In the genomic region with DNA sequence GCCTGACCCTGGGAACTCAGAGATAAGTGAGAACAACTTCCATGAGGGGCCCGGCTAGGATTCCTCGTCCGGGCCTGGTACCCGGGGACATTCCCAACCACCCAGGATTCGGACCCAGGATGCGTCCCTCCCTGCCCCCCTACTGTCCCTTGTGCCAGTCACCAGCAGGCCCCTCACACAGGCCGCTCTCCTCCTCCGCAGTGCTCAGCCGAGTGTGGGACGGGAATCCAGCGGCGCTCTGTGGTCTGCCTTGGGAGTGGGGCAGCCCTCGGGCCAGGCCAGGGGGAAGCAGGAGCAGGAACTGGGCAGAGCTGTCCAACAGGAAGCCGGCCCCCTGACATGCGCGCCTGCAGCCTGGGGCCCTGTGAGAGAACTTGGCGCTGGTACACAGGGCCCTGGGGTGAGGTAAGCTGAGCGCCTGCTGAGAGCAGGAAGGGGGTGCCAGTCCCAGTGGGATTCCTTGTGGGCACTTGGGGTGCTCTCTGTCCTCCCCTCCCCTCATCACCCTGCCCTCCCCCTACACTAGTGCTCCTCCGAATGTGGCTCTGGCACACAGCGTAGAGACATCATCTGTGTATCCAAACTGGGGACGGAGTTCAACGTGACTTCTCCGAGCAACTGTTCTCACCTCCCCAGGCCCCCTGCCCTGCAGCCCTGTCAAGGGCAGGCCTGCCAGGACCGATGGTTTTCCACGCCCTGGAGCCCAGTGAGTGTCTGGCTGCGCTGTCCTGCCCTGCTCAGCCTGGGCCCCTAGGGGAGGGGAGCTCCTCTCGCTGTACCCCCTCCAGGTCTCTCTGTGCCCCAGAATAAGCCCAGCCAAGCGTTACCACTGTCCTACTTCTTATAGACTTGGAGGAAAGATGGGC, we compare ENCODE assay signal across 9 cellular contexts. TPM values are rescaled to one million over a fixed set of nuclear protein-coding genes. Genes with fewer than 3 reads are reported as not detected.
A peak's percentile ranks its signal among the peaks of the same experiment; 100 is the strongest.
DNase-seq lines count a peak whose midpoint lies in the region; ATAC-seq and TF ChIP-seq lines count a peak whose summit lies in the region.
"Had no signal": no experiment of that assay in that cellular context is flagged by ENCODE, and none has a peak within 500 bp of the region (broad histone marks: within the 10 kb centered on the region; RNA-seq: fewer than 3 reads in every experiment).

No MANE protein-coding gene starts in this region.

- no peaks in the 10 kb centered on the region for H3K27me3 ChIP-seq in fibroblast of lung (ENCODE audit: control insufficient read depth, insufficient read depth, low read length)
- no peaks in the 10 kb centered on the region for H3K27me3 ChIP-seq in mucosa of rectum (ENCODE audit: control insufficient read depth in 2 of 2, insufficient read depth in 2 of 2, low read length in 2 of 2)
- no peaks in the 10 kb centered on the region for H3K27me3 ChIP-seq in tibial artery
- H3K27me3 ChIP-seq in hepatocyte = no peaks in the 10 kb centered on the region

- ATAC-seq in T-helper 17 cell = no peak

- H3K9me3 ChIP-seq in T-helper 17 cell (ENCODE audit: control insufficient read depth, low read length, poor library complexity, severe bottlenecking) (no peaks in the 10 kb centered on the region), fibroblast of lung (ENCODE audit: control insufficient read depth, insufficient read depth, low read depth, low read length) (no peaks in the 10 kb centered on the region), mucosa of rectum (ENCODE audit: control insufficient read depth in 2 of 2, low read length in 2 of 2) (no peaks in the 10 kb centered on the region), tibial artery (no peaks in the 10 kb centered on the region), hepatocyte (ENCODE audit: low read depth) (no peaks in the 10 kb centered on the region)

- 88% methylated on average over 27 of the region's 28 CpGs for WGBS in hepatocyte (ENCODE audit: low lambda C conversion rate, missing lambda C conversion rate)

- H3K4me1 ChIP-seq in fibroblast of lung (ENCODE audit: control insufficient read depth, extremely low read depth, insufficient read depth, low read length) = peaks cover 31% of the 10 kb centered on the region
- peaks cover 38 to 43% of the 10 kb centered on the region in 2 donors for H3K4me1 ChIP-seq in mucosa of rectum (ENCODE audit: control insufficient read depth in 2 of 2, insufficient read depth in 2 of 2, low read length in 2 of 2)
- peaks cover 12 to 66% (median 55%) of the 10 kb centered on the region in 4 donors for H3K4me1 ChIP-seq in tibial artery
- peaks cover 26% of the 10 kb centered on the region for H3K4me1 ChIP-seq in hepatocyte (ENCODE audit: insufficient read depth)

- H3K4me2 ChIP-seq in fibroblast of lung (ENCODE audit: extremely low read depth, insufficient read depth, low read length) = peak overlapping the region; percentile 58
- H3K4me2 ChIP-seq in hepatocyte = no peak overlapping the region

- H3K4me3 ChIP-seq in fibroblast of lung (replicated peaks in 1 of 4; ENCODE audit: control extremely low read depth in 1 of 4, insufficient read depth in 1 of 4, low read depth in 3 of 4, low read length in 4 of 4) = peak overlapping the region in 1 of 4 experiments; percentile 17
- no peak overlapping the region for H3K4me3 ChIP-seq in mucosa of rectum (ENCODE audit: low read length in 2 of 2)
- H3K4me3 ChIP-seq in tibial artery = peak overlapping the region; percentile 16 to 51
- no peak overlapping the region for H3K4me3 ChIP-seq in hepatocyte

- H2AFZ ChIP-seq in fibroblast of lung (ENCODE audit: low read length) (no peak overlapping the region), hepatocyte (no peak overlapping the region)

- H4K20me1 ChIP-seq in fibroblast of lung (ENCODE audit: control insufficient read depth, extremely low read depth, insufficient read depth, low read length) (no peaks in the 10 kb centered on the region), hepatocyte (ENCODE audit: insufficient read depth, poor library complexity, severe bottlenecking) (no peaks in the 10 kb centered on the region)

- no peaks in the 10 kb centered on the region for H3K27me3 Mint-ChIP-seq in T-helper 17 cell
- H3K27me3 Mint-ChIP-seq: activated naive CD4-positive, alpha-beta T cell treated with anti-CD3 and anti-CD28 coated beads, Interleukin-2, amount 50 U/mL, for 24 hours had no signal

- H3K9ac ChIP-seq in fibroblast of lung (ENCODE audit: insufficient read depth, low read length) (peak overlapping the region; percentile 3), mucosa of rectum (ENCODE audit: low read depth in 1 of 2, low read length in 2 of 2) (no peak overlapping the region)

- H3K27ac ChIP-seq in fibroblast of lung (ENCODE audit: insufficient read depth, low read length) = no peak overlapping the region
- H3K27ac ChIP-seq in mucosa of rectum (ENCODE audit: low read depth in 2 of 2, low read length in 2 of 2) = peak overlapping the region; percentile 24 to 100
- H3K27ac ChIP-seq in tibial artery = peak overlapping the region; percentile 99
- H3K27ac ChIP-seq in hepatocyte = no peak overlapping the region

- H3K4me1 Mint-ChIP-seq in T-helper 17 cell = peaks cover 32% of the 10 kb centered on the region

- intact Hi-C loops in tibial artery (cut with DNase I; ENCODE audit: low total_unique reads) = loop anchor here (10.0 kb wide), 1 partner anchor 446 kb away; the partner anchor contains the start of genes MINDY1 and PRUNE1

- H3K36me3 Mint-ChIP-seq in T-helper 17 cell (ENCODE audit: low read depth) = no peaks in the 10 kb centered on the region
- H3K36me3 Mint-ChIP-seq: activated naive CD4-positive, alpha-beta T cell treated with anti-CD3 and anti-CD28 coated beads, Interleukin-2, amount 50 U/mL, for 24 hours; immature natural killer cell had no signal

- H3K27ac Mint-ChIP-seq in T-helper 17 cell = peak overlapping the region; percentile 99
- H3K27ac Mint-ChIP-seq: activated naive CD4-positive, alpha-beta T cell treated with anti-CD3 and anti-CD28 coated beads, Interleukin-2, amount 50 U/mL, for 24 hours had no signal

- TF ChIP-seq CTCF in fibroblast of lung (conservative IDR thresholded peaks at IDR 0.05 in 1 of 2, IDR thresholded peaks at IDR 0.05 in 1 of 2; ENCODE audit: low read depth in 1 of 2, low read length in 2 of 2) (no peak), tibial artery (IDR thresholded peaks at IDR 0.05) (no peak), hepatocyte (IDR thresholded peaks at IDR 0.05; ENCODE audit: poor library complexity) (no peak)

- DNase-seq in T-helper 17 cell (no peak), fibroblast of lung (ENCODE audit: low read depth in 2 of 2) (no peak), tibial artery (peak; percentile 73 to 84), hepatocyte (ENCODE audit: low spot score) (no peak), NOMO-1 treated with dmso at 0.1 percent for 144 hours (lab: John Stamatoyannopoulos, UW; ENCODE audit: unreplicated experiment) (no peak), NCI-H526 (lab: John Stamatoyannopoulos, UW) (no peak)

- no peak overlapping the region for H3K4me3 Mint-ChIP-seq in T-helper 17 cell

- H3K79me2 ChIP-seq in fibroblast of lung (ENCODE audit: control insufficient read depth, insufficient read depth, low read length) = peaks cover 15% of the 10 kb centered on the region
- peaks cover 36% of the 10 kb centered on the region for H3K79me2 ChIP-seq in hepatocyte

- H3K9me2 ChIP-seq in hepatocyte (replicated peaks; ENCODE audit: insufficient read depth) = no peaks in the 10 kb centered on the region

- peaks cover 13% of the 10 kb centered on the region for H3K36me3 ChIP-seq in fibroblast of lung (ENCODE audit: control insufficient read depth, insufficient read depth, low read length)
- peaks cover 3 to 5% of the 10 kb centered on the region in 2 donors for H3K36me3 ChIP-seq in mucosa of rectum (ENCODE audit: control insufficient read depth in 2 of 2, insufficient read depth in 2 of 2, low read length in 2 of 2)
- H3K36me3 ChIP-seq in tibial artery = peaks cover 0 to 41% (median 39%) of the 10 kb centered on the region in 3 donors
- no peaks in the 10 kb centered on the region for H3K36me3 ChIP-seq in hepatocyte (replicated peaks; ENCODE audit: insufficient read depth, low read depth)

RNA-seq across cellular contexts. Expression of gene ADAMTSL4, which starts 9.8 kb away (rescaled TPM):
- total RNA-seq in T-helper 17 cell (1 to 10 TPM in 1 of 2 donors, under 1 TPM in 1; 0.39 to 1.6 TPM), fibroblast of lung (6.4 and 13.0 TPM in 2 replicates), hepatocyte (3.7 and 8.1 TPM in 2 replicates)
- polyA plus RNA-seq in fibroblast of lung (7.3 and 19.8 TPM in 2 replicates), hepatocyte (19.7 and 28.0 TPM in 2 replicates)
- polyA plus RNA-seq in fibroblast of lung (2012) = 12.6 and 25.9 TPM in 2 replicates
- polyA minus RNA-seq in fibroblast of lung (ENCODE audit: low replicate concordance) = 16.6 and 30.2 TPM in 2 replicates
- polyA plus RNA-seq: immature natural killer cell had no signal

RNA-seq across cellular contexts. Expression of gene MCL1, which starts 20.4 kb away (rescaled TPM):
- total RNA-seq in T-helper 17 cell = 1,000 to 10,000 TPM in 1 of 2 donors, 100 to 1,000 TPM in 1; 776 to 1,091 TPM
- total RNA-seq in fibroblast of lung = 232 and 233 TPM in 2 replicates
- polyA plus RNA-seq in fibroblast of lung = 108 and 136 TPM in 2 replicates
- polyA plus RNA-seq in fibroblast of lung (2012) = 105 and 138 TPM in 2 replicates
- 24.4 and 91.5 TPM in 2 replicates for polyA minus RNA-seq in fibroblast of lung (ENCODE audit: low replicate concordance)
- total RNA-seq in hepatocyte = 302 and 388 TPM in 2 replicates
- 150 and 181 TPM in 2 replicates for polyA plus RNA-seq in hepatocyte

RNA-seq across cellular contexts. Expression of gene FALEC, which starts 43.4 kb away (rescaled TPM):
- total RNA-seq in T-helper 17 cell (1 to 10 TPM in 1 of 2 donors, not detected in 1; 1.1 TPM), fibroblast of lung (0.83 and 1.0 TPM in 2 replicates), hepatocyte (not detected in 2 replicates)
- polyA plus RNA-seq in fibroblast of lung (0.15 TPM in 1 of 2 replicates, not detected in the other), hepatocyte (0.39 TPM in 1 of 2 replicates, not detected in the other)
- not detected in 2 replicates for polyA plus RNA-seq in fibroblast of lung (2012)
- not detected in 2 replicates for polyA minus RNA-seq in fibroblast of lung (ENCODE audit: low replicate concordance)
- polyA plus RNA-seq: immature natural killer cell had no signal

RNA-seq across cellular contexts. Expression of gene ECM1, which starts 51.1 kb away (rescaled TPM):
- total RNA-seq in T-helper 17 cell = under 1 TPM; 0.25 to 0.70 TPM
- total RNA-seq in fibroblast of lung = 7.7 and 25.1 TPM in 2 replicates
- polyA plus RNA-seq in fibroblast of lung = 108 and 137 TPM in 2 replicates
- 171 and 192 TPM in 2 replicates for polyA plus RNA-seq in fibroblast of lung (2012)
- polyA minus RNA-seq in fibroblast of lung (ENCODE audit: low replicate concordance) = 162 and 245 TPM in 2 replicates
- 1.0 and 3.0 TPM in 2 replicates for total RNA-seq in hepatocyte
- polyA plus RNA-seq in hepatocyte = 7.1 and 8.8 TPM in 2 replicates
- polyA plus RNA-seq: immature natural killer cell had no signal

Comparison
In these comparisons a context has a peak if more than half of its experiments do, and no peak if none do; other contexts are left out.
1. DNase-seq: peak in tibial artery (2 of 2); none in T-helper 17 cell (0 of 3), fibroblast of lung (0 of 2), hepatocyte (single experiment), NOMO-1 treated with dmso at 0.1 percent for 144 hours (single experiment) and NCI-H526 (0 of 2).
2. H3K27ac ChIP-seq: peak in mucosa of rectum (2 of 2) and tibial artery (2 of 2); none in fibroblast of lung (single experiment) and hepatocyte (single experiment).
3. H3K4me3 ChIP-seq: peak in tibial artery (2 of 2); none in mucosa of rectum (0 of 2) and hepatocyte (single experiment).